Comparison of ENCODE assay signal across 8 cellular contexts in genomic region chr18:77062518-77063003, GRCh38.
A peak's percentile ranks its signal among the peaks of the same experiment; 100 is the strongest.
DNase-seq lines count a peak whose midpoint lies in the region; ATAC-seq and TF ChIP-seq lines count a peak whose summit lies in the region.

No MANE protein-coding gene starts in this region.

- no peaks in the 10 kb centered on the region for H3K36me3 ChIP-seq in GM23338 (ENCODE audit: insufficient read depth)

- 0 out of 2 replicates have a peak, but pooled peaks cover 4% of the 10 kb centered on the region for H3K4me1 ChIP-seq in GM23338 (ENCODE audit: insufficient read depth)

- H4K20me1 ChIP-seq in GM23338 (replicated peaks; ENCODE audit: insufficient read depth): no peaks in the 10 kb centered on the region

- H3K79me2 ChIP-seq in GM23338 (replicated peaks; ENCODE audit: insufficient read depth): no peaks in the 10 kb centered on the region

- H3K4me2 ChIP-seq in GM23338: no peak overlapping the region

- H3K4me3 Mint-ChIP-seq in chondrocyte (ENCODE audit: unreplicated experiment) (no peak overlapping the region), GM23338 (no peak overlapping the region)

- no peaks in the 10 kb centered on the region for H3K9me3 Mint-ChIP-seq in chondrocyte (ENCODE audit: low read depth)
- no peaks in the 10 kb centered on the region for H3K9me3 Mint-ChIP-seq in GM23338

- DNase-seq in T follicular helper cell (ENCODE audit: low read depth): peak; percentile 70
- DNase-seq in chondrocyte (ENCODE audit: low spot score): no peak
- peak; percentile 54 for DNase-seq in stimulated activated CD4-positive, alpha-beta T cell treated with anti-CD3 and anti-CD28 coated beads, Interleukin-2, amount 100 ng/mL, for 4 hours (ENCODE audit: low read depth)
- DNase-seq in AML-193 (lab: John Stamatoyannopoulos, UW): no peak
- DNase-seq in GM23338 (ENCODE audit: low spot score): no peak
- DNase-seq in NCI-H1092 treated with DMSO at 0.1 percent for 48 hours (lab: John Stamatoyannopoulos, UW): no peak

- H3K27me3 Mint-ChIP-seq in chondrocyte (ENCODE audit: low read depth): no peaks in the 10 kb centered on the region
- H3K27me3 Mint-ChIP-seq in GM23338 (ENCODE audit: insufficient read depth, low read depth, poor library complexity): peaks cover 6% of the 10 kb centered on the region

- H3F3A ChIP-seq in GM23338 (replicated peaks; ENCODE audit: low read depth): no peaks in the 10 kb centered on the region

- no peak for TF ChIP-seq CTCF in chondrocyte (IDR thresholded peaks at IDR 0.05)
- TF ChIP-seq CTCF in GM23338 (conservative IDR thresholded peaks at IDR 0.05; ENCODE audit: low read depth in 2 of 2): no peak

- ATAC-seq in GM18907 (IDR thresholded peaks at IDR 0.05; ENCODE audit: unreplicated experiment): peak; percentile 67
- ATAC-seq in HG02981 (IDR thresholded peaks at IDR 0.05; ENCODE audit: unreplicated experiment): peak; percentile 57
- ATAC-seq in GM23338: no peak

- H3K27ac ChIP-seq in GM23338 (ENCODE audit: low read depth): no peak overlapping the region

- no peaks in the 10 kb centered on the region for H3K27me3 ChIP-seq in GM23338 (ENCODE audit: insufficient read depth)

- H3K36me3 Mint-ChIP-seq in chondrocyte (ENCODE audit: low read depth) (peaks cover 3% of the 10 kb centered on the region), GM23338 (ENCODE audit: low read depth) (peaks cover 11% of the 10 kb centered on the region)

- peaks cover 52% of the 10 kb centered on the region for H3K4me1 Mint-ChIP-seq in chondrocyte (ENCODE audit: low read depth)
- peaks cover 28% of the 10 kb centered on the region for H3K4me1 Mint-ChIP-seq in GM23338

- H3K4me3 ChIP-seq in GM23338: no peak overlapping the region

- no peaks in the 10 kb centered on the region for H3K9me2 ChIP-seq in GM23338 (ENCODE audit: insufficient read depth)

- H3K27ac Mint-ChIP-seq in chondrocyte (ENCODE audit: unreplicated experiment): peak overlapping the region; percentile 90
- no peak overlapping the region for H3K27ac Mint-ChIP-seq in GM23338

- H2AFZ ChIP-seq in GM23338: no peak overlapping the region

TF ChIP-seq in GM23338, 12 proteins besides CTCF, POLR2A, EP300 and RAD21:
- no peak for TF ChIP-seq STAT1 (IDR thresholded peaks at IDR 0.05; ENCODE audit: unreplicated experiment)

Comparison
In these comparisons a context has a peak if more than half of its experiments do, and no peak if none do; other contexts are left out.
1. DNase-seq: peak in T follicular helper cell (single experiment) and stimulated activated CD4-positive, alpha-beta T cell treated with anti-CD3 and anti-CD28 coated beads, Interleukin-2, amount 100 ng/mL, for 4 hours (single experiment); none in chondrocyte (single experiment), AML-193 (0 of 2), GM23338 (single experiment) and NCI-H1092 treated with DMSO at 0.1 percent for 48 hours (single experiment).